In genomic region chr12:57088442-57089258, GRCh38 we compare ENCODE assay signal across 8 cellular contexts. TPM values are rescaled to one million over a fixed set of nuclear protein-coding genes. Genes with fewer than 3 reads are reported as not detected.
DNase-seq lines count a peak whose midpoint lies in the region; ATAC-seq and TF ChIP-seq lines count a peak whose summit lies in the region.

Gene NAB2, plus strand, starts transcription at chr12:57089114. Its CDS starts 158 bp downstream, at chr12:57089272.

- no peaks in the 10 kb centered on the region for H3K9me3 Mint-ChIP-seq in CD4-positive, alpha-beta memory T cell
- H3K9me3 Mint-ChIP-seq in activated CD8-positive, alpha-beta T cell treated with anti-CD3 and anti-CD28 coated beads, Interleukin-2, amount 10 ng/mL, durations not matched to agents 7 days and 5 days (ENCODE audit: insufficient read depth), result no peaks in the 10 kb centered on the region

- no peak for TF ChIP-seq CTCF in HL-60 (IDR thresholded peaks at IDR 0.05; ENCODE audit: insufficient read depth, low read length)

- H3K4me1 Mint-ChIP-seq in CD4-positive, alpha-beta memory T cell, result peaks cover 40 to 78% (median 53%) of the 10 kb centered on the region in 4 donors
- H3K4me1 Mint-ChIP-seq in activated CD8-positive, alpha-beta T cell treated with anti-CD3 and anti-CD28 coated beads, Interleukin-2, amount 10 ng/mL, durations not matched to agents 7 days and 5 days (ENCODE audit: low read depth), result peaks cover 69% of the 10 kb centered on the region

- peak within 1 kb of the TSS; percentile 90 to 91 for H3K4me3 ChIP-seq in CD4-positive, alpha-beta memory T cell (ENCODE audit: low read length in 2 of 2)
- H3K4me3 ChIP-seq in HL-60 (replicated peaks; ENCODE audit: insufficient read depth, low read length), result peak within 1 kb of the TSS; percentile 79

- peaks cover 52% of the 10 kb centered on the region for H3K4me1 ChIP-seq in CD4-positive, alpha-beta memory T cell (ENCODE audit: insufficient read depth, low read length)

- CTCF ChIA-PET in CD4-positive, alpha-beta memory T cell (lab: Charles Lee; ENCODE audit: partially characterized antibody), result interaction anchor here (8.9 to 11.0 kb wide), 2 partner anchors 17 to 22 kb away, joined by 109 to 184 read pairs; partner anchors contain the start of gene STAT6
- CTCF ChIA-PET in activated CD8-positive, alpha-beta T cell treated with anti-CD3 and anti-CD28 coated beads, Interleukin-2, amount 10 ng/mL, durations not matched to agents 7 days and 5 days (lab: Charles Lee), result interaction anchor here (0.8 to 18.4 kb wide), 5 partner anchors 9 to 87 kb away, joined by 3 to 233 read pairs (median 8); partner anchors contain the start of gene STAT6

- peak; percentile 89 to 94 (median 92) for DNase-seq in CD4-positive, alpha-beta memory T cell
- DNase-seq in HL-60 (ENCODE audit: low read depth in 1 of 2, low spot score in 1 of 2), result peak; percentile 93 to 96
- peak; percentile 40 for DNase-seq in NK-92 (lab: John Stamatoyannopoulos, UW; ENCODE audit: unreplicated experiment)
- peak; percentile 98 for DNase-seq in activated CD8-positive, alpha-beta T cell treated with anti-CD3 and anti-CD28 coated beads, Interleukin-2, amount 10 ng/mL, durations not matched to agents 7 days and 5 days
- peak; percentile 89 for DNase-seq in effector CD4-positive, alpha-beta T cell
- peak; percentile 92 to 97 for DNase-seq in lung microvascular endothelial cell (ENCODE audit: low read depth in 2 of 2)
- peak; percentile 66 to 92 (median 74) for DNase-seq in stimulated activated CD4-positive, alpha-beta T cell treated with anti-CD3 and anti-CD28 coated beads, TNF-alpha, amount 100 ng/mL, for 24 hours (ENCODE audit: low read depth in 3 of 3)

- H3K36me3 ChIP-seq in CD4-positive, alpha-beta memory T cell (ENCODE audit: insufficient read depth, low read length), result peaks cover 9% of the 10 kb centered on the region

- no peaks in the 10 kb centered on the region for H3K9me3 ChIP-seq in CD4-positive, alpha-beta memory T cell (ENCODE audit: control insufficient read depth in 1 of 2, low read length in 2 of 2)

- peak within 1 kb of the TSS; percentile 97 for H3K27ac ChIP-seq in CD4-positive, alpha-beta memory T cell (ENCODE audit: low read depth, low read length)
- H3K27ac ChIP-seq in HL-60 (replicated peaks), result peak within 1 kb of the TSS; percentile 83

- H3K27ac Mint-ChIP-seq in CD4-positive, alpha-beta memory T cell, result peak within 1 kb of the TSS; percentile 97 to 99 (median 98)
- peak within 1 kb of the TSS; percentile 97 for H3K27ac Mint-ChIP-seq in activated CD8-positive, alpha-beta T cell treated with anti-CD3 and anti-CD28 coated beads, Interleukin-2, amount 10 ng/mL, durations not matched to agents 7 days and 5 days

- no peaks in the 10 kb centered on the region for H3K27me3 Mint-ChIP-seq in CD4-positive, alpha-beta memory T cell
- no peaks in the 10 kb centered on the region for H3K27me3 Mint-ChIP-seq in activated CD8-positive, alpha-beta T cell treated with anti-CD3 and anti-CD28 coated beads, Interleukin-2, amount 10 ng/mL, durations not matched to agents 7 days and 5 days (ENCODE audit: low read depth)

- ATAC-seq in GM19455 (IDR thresholded peaks at IDR 0.05; ENCODE audit: unreplicated experiment), result peak; percentile 50
- peak; percentile 78 for ATAC-seq in activated CD8-positive, alpha-beta T cell treated with anti-CD3 and anti-CD28 coated beads, Interleukin-2, amount 10 ng/mL, durations not matched to agents 7 days and 5 days

- peaks cover 0 to 37% of the 10 kb centered on the region in 2 donors for H3K36me3 Mint-ChIP-seq in CD4-positive, alpha-beta memory T cell
- H3K36me3 Mint-ChIP-seq in activated CD8-positive, alpha-beta T cell treated with anti-CD3 and anti-CD28 coated beads, Interleukin-2, amount 10 ng/mL, durations not matched to agents 7 days and 5 days (ENCODE audit: low read depth), result peaks cover 28% of the 10 kb centered on the region

- intact Hi-C loops in CD4-positive, alpha-beta memory T cell (cut with micrococcal nuclease), result loop anchor here (1.0 to 5.0 kb wide), 5 partner anchors 10 to 759 kb away; partner anchors contain the start of genes CDK4, CTDSP2, NEMP1 and STAT6

- POLR2A ChIA-PET in CD4-positive, alpha-beta memory T cell (lab: Charles Lee; ENCODE audit: partially characterized antibody), result interaction anchor here (0.6 to 17.6 kb wide), 12 partner anchors 10 to 970 kb away, joined by 3 to 622 read pairs (median 6); partner anchors contain the start of genes BAZ2A, GLI1, LRP1 and NEMP1
- POLR2A ChIA-PET in activated CD8-positive, alpha-beta T cell treated with anti-CD3 and anti-CD28 coated beads, Interleukin-2, amount 10 ng/mL, durations not matched to agents 7 days and 5 days (lab: Charles Lee), result interaction anchor here (1.2 to 5.1 kb wide), 3 partner anchors 10 to 42 kb away, joined by 3 to 56 read pairs (median 55); partner anchors contain the start of genes NEMP1 and STAT6

- H3K27me3 ChIP-seq in CD4-positive, alpha-beta memory T cell (ENCODE audit: insufficient read depth, low read length), result no peaks in the 10 kb centered on the region
- no peaks in the 10 kb centered on the region for H3K27me3 ChIP-seq in HL-60 (ENCODE audit: insufficient read depth, poor library complexity, severe bottlenecking)

- H3K4me3 Mint-ChIP-seq in CD4-positive, alpha-beta memory T cell, result peak within 1 kb of the TSS; percentile 92 to 98 (median 95)
- H3K4me3 Mint-ChIP-seq in activated CD8-positive, alpha-beta T cell treated with anti-CD3 and anti-CD28 coated beads, Interleukin-2, amount 10 ng/mL, durations not matched to agents 7 days and 5 days, result peak within 1 kb of the TSS; percentile 93

RNA-seq across cellular contexts. Expression of gene NAB2, which starts in this region (rescaled TPM):
- 10 to 100 TPM; 17.5 to 19.5 TPM for total RNA-seq in CD4-positive, alpha-beta memory T cell
- polyA plus RNA-seq in CD4-positive, alpha-beta memory T cell, result 1 to 10 TPM in 1 of 2 donors, under 1 TPM in 1; 0.41 to 1.8 TPM
- total RNA-seq in activated CD8-positive, alpha-beta T cell treated with anti-CD3 and anti-CD28 coated beads, Interleukin-2, amount 10 ng/mL, durations not matched to agents 7 days and 5 days, result 10 to 100 TPM; 12.9 to 13.7 TPM
- total RNA-seq in lung microvascular endothelial cell, result 4.4 and 9.3 TPM in 2 replicates

Comparison
In these comparisons a context has a peak if more than half of its experiments do, and no peak if none do; other contexts are left out.
1. Peak in every context shown above with its lines: DNase-seq, ATAC-seq, H3K4me3 ChIP-seq and H3K27ac ChIP-seq.
2. DNase-seq: peak in every context shown above with its lines; median percentile 98 in activated CD8-positive, alpha-beta T cell treated with anti-CD3 and anti-CD28 coated beads, Interleukin-2, amount 10 ng/mL, durations not matched to agents 7 days and 5 days; 94 in HL-60; 94 in lung microvascular endothelial cell; 92 in CD4-positive, alpha-beta memory T cell; 89 in effector CD4-positive, alpha-beta T cell; 74 in stimulated activated CD4-positive, alpha-beta T cell treated with anti-CD3 and anti-CD28 coated beads, TNF-alpha, amount 100 ng/mL, for 24 hours; 40 in NK-92.